Comparison of ENCODE assay signal across 8 cellular contexts in the genomic region with DNA sequence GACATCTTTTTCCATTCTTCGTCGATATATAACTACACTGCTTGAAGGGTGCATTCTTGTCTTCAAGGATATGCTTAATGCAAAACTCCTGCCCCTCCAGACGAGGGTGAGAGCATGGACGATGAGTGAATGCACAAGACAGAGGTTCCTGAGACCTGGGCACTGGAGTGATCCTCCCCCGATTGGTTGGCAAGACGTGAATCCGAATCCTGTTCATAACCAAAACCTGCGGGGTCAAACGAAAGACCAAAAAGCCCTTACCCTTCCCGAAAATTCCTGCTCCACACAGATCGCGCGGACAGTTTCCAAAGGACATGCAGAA. TPM values are rescaled to one million over a fixed set of nuclear protein-coding genes. Genes with fewer than 3 reads are reported as not detected.
DNase-seq lines count a peak whose midpoint lies in the region; ATAC-seq and TF ChIP-seq lines count a peak whose summit lies in the region.

No MANE protein-coding gene starts in this region.

- peaks cover 48% of the 10 kb centered on the region for H3K4me1 Mint-ChIP-seq in activated naive CD4-positive, alpha-beta T cell treated with anti-CD3 and anti-CD28 coated beads, Interleukin-2, amount 50 U/mL, for 24 hours
- H3K4me1 Mint-ChIP-seq in T-cell, result peaks cover 43 to 56% (median 48%) of the 10 kb centered on the region in 3 donors

- peaks cover 2% of the 10 kb centered on the region for H3K36me3 ChIP-seq in neutrophil

- H3K27ac Mint-ChIP-seq in activated naive CD4-positive, alpha-beta T cell treated with anti-CD3 and anti-CD28 coated beads, Interleukin-2, amount 50 U/mL, for 24 hours, result peak overlapping the region; percentile 97
- peak overlapping the region; percentile 98 for H3K27ac Mint-ChIP-seq in T-cell

- H3K4me3 ChIP-seq in fibroblast of pulmonary artery (replicated peaks; ENCODE audit: low read depth, low read length) (peak overlapping the region; percentile 96), neutrophil (ENCODE audit: low read depth in 1 of 2, low read length in 1 of 2) (peak overlapping the region; percentile 83 to 95)

- no peaks in the 10 kb centered on the region for H3K9me3 Mint-ChIP-seq in activated naive CD4-positive, alpha-beta T cell treated with anti-CD3 and anti-CD28 coated beads, Interleukin-2, amount 50 U/mL, for 24 hours
- no peaks in the 10 kb centered on the region for H3K9me3 Mint-ChIP-seq in T-cell

- H3K4me3 Mint-ChIP-seq in activated naive CD4-positive, alpha-beta T cell treated with anti-CD3 and anti-CD28 coated beads, Interleukin-2, amount 50 U/mL, for 24 hours, result peak overlapping the region; percentile 98
- peak overlapping the region; percentile 95 to 98 (median 96) for H3K4me3 Mint-ChIP-seq in T-cell

- DNase-seq in activated naive CD4-positive, alpha-beta T cell treated with Interleukin-2 at 50 U/mL for 16 hours, result no peak
- DNase-seq in T-cell (peak in 1 of 34 experiments; percentile 3), fibroblast of pulmonary artery (ENCODE audit: low read depth) (peak; percentile 10), EL (no peak), NCI-H2081 (lab: John Stamatoyannopoulos, UW) (no peak)

- H3K27me3 ChIP-seq in neutrophil, result no peaks in the 10 kb centered on the region

- peak overlapping the region; percentile 87 for H3K27ac ChIP-seq in neutrophil

- no peaks in the 10 kb centered on the region for H3K9me3 ChIP-seq in neutrophil

- H3K4me1 ChIP-seq in neutrophil (ENCODE audit: control insufficient read depth in 1 of 2, insufficient read depth in 1 of 2, low read depth in 1 of 2, low read length in 1 of 2), result peaks cover 55 to 56% of the 10 kb centered on the region in 2 experiments

- POLR2A ChIA-PET in T-cell (lab: Charles Lee), result interaction anchor here (0.5 to 1.8 kb wide), 6 partner anchors 10 to 171 kb away, joined by 3 to 12 read pairs (median 4); a partner anchor contains a TSS

- H3K27me3 Mint-ChIP-seq in activated naive CD4-positive, alpha-beta T cell treated with anti-CD3 and anti-CD28 coated beads, Interleukin-2, amount 50 U/mL, for 24 hours, result no peaks in the 10 kb centered on the region
- no peaks in the 10 kb centered on the region for H3K27me3 Mint-ChIP-seq in T-cell

- ATAC-seq in T-cell (replicated peaks in 1 of 4), result no peak
- ATAC-seq in HG02840 (IDR thresholded peaks at IDR 0.05; ENCODE audit: low FRiP score, unreplicated experiment), result no peak

- TF ChIP-seq CTCF in fibroblast of pulmonary artery (IDR thresholded peaks at IDR 0.05; ENCODE audit: low read length, missing control alignments), result no peak
- no peak for TF ChIP-seq CTCF in neutrophil (IDR thresholded peaks at IDR 0.05)

- H3K36me3 Mint-ChIP-seq in activated naive CD4-positive, alpha-beta T cell treated with anti-CD3 and anti-CD28 coated beads, Interleukin-2, amount 50 U/mL, for 24 hours, result peaks cover 23% of the 10 kb centered on the region
- H3K36me3 Mint-ChIP-seq in T-cell, result peaks cover 32% of the 10 kb centered on the region

- CTCF ChIA-PET in T-cell (lab: Charles Lee), result interaction anchor here in 1 of 2 donors (1.3 kb wide), 1 partner anchor 35 kb away, joined by 3 read pairs; a partner anchor contains a TSS

RNA-seq across cellular contexts. Expression of a gene that starts 0.7 kb away (rescaled TPM):
- 100 to 1,000 TPM in 2 of 5 donors, 10 to 100 TPM in 3; 64.1 to 118 (median 66.4) TPM for total RNA-seq in T-cell

RNA-seq across cellular contexts. Expression of a gene that starts 35.1 kb away (rescaled TPM):
- total RNA-seq in T-cell, result 100 to 1,000 TPM in 2 of 5 donors, 10 to 100 TPM in 3; 49.6 to 109 (median 57.7) TPM
